In genomic region chrX:154349359-154349935, GRCh38 we compare ENCODE assay signal across 19 cellular contexts. TPM values are rescaled to one million over a fixed set of nuclear protein-coding genes. Genes with fewer than 3 reads are reported as not detected.
DNase-seq lines count a peak whose midpoint lies in the region; ATAC-seq lines count a peak whose summit lies in the region.
"Had no signal": no experiment of that assay in that cellular context is flagged by ENCODE, and none has a peak within 500 bp of the region (broad histone marks: within the 10 kb centered on the region; RNA-seq: fewer than 3 reads in every experiment).

No MANE protein-coding gene starts in this region.

- peak overlapping the region; percentile 63 for H3K27ac Mint-ChIP-seq in activated T-cell treated with anti-CD3 and anti-CD28 coated beads, Interleukin-2, amount 50 U/mL, for 24 hours
- H3K27ac Mint-ChIP-seq in activated T-cell treated with anti-CD3 and anti-CD28 coated beads, Interleukin-2, amount 50 U/mL, for 72 hours: no peak overlapping the region
- H3K27ac Mint-ChIP-seq in effector memory CD8-positive, alpha-beta T cell: peak overlapping the region; percentile 99
- H3K27ac Mint-ChIP-seq: activated naive CD8-positive, alpha-beta T cell; H9 had no signal

- no peak overlapping the region for H3K9ac ChIP-seq in rectal smooth muscle tissue (ENCODE audit: low read length)

- ATAC-seq in activated T-cell treated with anti-CD3 and anti-CD28 coated beads, Interleukin-2, amount 50 U/mL, for 72 hours (replicated peaks in 1 of 2): no peak
- no peak for ATAC-seq in effector memory CD8-positive, alpha-beta T cell (replicated peaks)
- no peak for ATAC-seq in GM18519 (IDR thresholded peaks at IDR 0.05; ENCODE audit: low FRiP score, unreplicated experiment)
- ATAC-seq: left lobe of liver had no signal

- no peaks in the 10 kb centered on the region for H3K27me3 Mint-ChIP-seq in activated T-cell treated with anti-CD3 and anti-CD28 coated beads, Interleukin-2, amount 50 U/mL, for 24 hours
- H3K27me3 Mint-ChIP-seq in activated T-cell treated with anti-CD3 and anti-CD28 coated beads, Interleukin-2, amount 50 U/mL, for 72 hours (ENCODE audit: low read depth): no peaks in the 10 kb centered on the region
- H3K27me3 Mint-ChIP-seq in effector memory CD8-positive, alpha-beta T cell: no peaks in the 10 kb centered on the region
- H3K27me3 Mint-ChIP-seq: activated naive CD8-positive, alpha-beta T cell had no signal

- H3K4me3 ChIP-seq in rectal smooth muscle tissue (ENCODE audit: low read length): no peak overlapping the region
- H3K4me3 ChIP-seq: hepatocyte had no signal

- H3K9me3 Mint-ChIP-seq in activated T-cell treated with anti-CD3 and anti-CD28 coated beads, Interleukin-2, amount 50 U/mL, for 24 hours: no peaks in the 10 kb centered on the region
- H3K9me3 Mint-ChIP-seq in activated T-cell treated with anti-CD3 and anti-CD28 coated beads, Interleukin-2, amount 50 U/mL, for 72 hours: no peaks in the 10 kb centered on the region
- H3K9me3 Mint-ChIP-seq in effector memory CD8-positive, alpha-beta T cell: no peaks in the 10 kb centered on the region
- H3K9me3 Mint-ChIP-seq: neural crest cell had no signal

- peaks cover 63% of the 10 kb centered on the region for H3K36me3 Mint-ChIP-seq in activated T-cell treated with anti-CD3 and anti-CD28 coated beads, Interleukin-2, amount 50 U/mL, for 24 hours (ENCODE audit: low read depth)
- peaks cover 0 to 5% of the 10 kb centered on the region in 2 donors for H3K36me3 Mint-ChIP-seq in activated T-cell treated with anti-CD3 and anti-CD28 coated beads, Interleukin-2, amount 50 U/mL, for 72 hours (ENCODE audit: insufficient read depth in 2 of 2)
- H3K36me3 Mint-ChIP-seq in effector memory CD8-positive, alpha-beta T cell (ENCODE audit: insufficient read depth): peaks cover 76% of the 10 kb centered on the region
- H3K36me3 Mint-ChIP-seq: activated naive CD8-positive, alpha-beta T cell had no signal

- peaks cover 62% of the 10 kb centered on the region for H3K4me1 Mint-ChIP-seq in activated T-cell treated with anti-CD3 and anti-CD28 coated beads, Interleukin-2, amount 50 U/mL, for 24 hours (ENCODE audit: low read depth)
- peaks cover 26% of the 10 kb centered on the region for H3K4me1 Mint-ChIP-seq in activated T-cell treated with anti-CD3 and anti-CD28 coated beads, Interleukin-2, amount 50 U/mL, for 72 hours (ENCODE audit: low read depth)
- H3K4me1 Mint-ChIP-seq in effector memory CD8-positive, alpha-beta T cell (ENCODE audit: low read depth in 2 of 2): peaks cover 14 to 42% of the 10 kb centered on the region in 2 donors

- peaks cover 35% of the 10 kb centered on the region for H3K36me3 ChIP-seq in rectal smooth muscle tissue (ENCODE audit: control insufficient read depth, insufficient read depth, low read length)

- H3K4me3 Mint-ChIP-seq in activated T-cell treated with anti-CD3 and anti-CD28 coated beads, Interleukin-2, amount 50 U/mL, for 24 hours: no peak overlapping the region
- no peak overlapping the region for H3K4me3 Mint-ChIP-seq in activated T-cell treated with anti-CD3 and anti-CD28 coated beads, Interleukin-2, amount 50 U/mL, for 72 hours
- H3K4me3 Mint-ChIP-seq in effector memory CD8-positive, alpha-beta T cell: peak overlapping the region; percentile 40 to 77
- H3K4me3 Mint-ChIP-seq: activated naive CD8-positive, alpha-beta T cell; H9 had no signal

- no peak for DNase-seq in activated T-cell treated with anti-CD3 and anti-CD28 coated beads, Interleukin-2, amount 50 U/mL, for 24 hours
- DNase-seq in activated T-cell treated with anti-CD3 and anti-CD28 coated beads, Interleukin-2, amount 50 U/mL, for 72 hours: no peak
- DNase-seq in HK-2 (ENCODE audit: unreplicated experiment) (peak; percentile 36), NOMO-1 treated with DMSO at 0.1 percent for 48 hours (lab: John Stamatoyannopoulos, UW; ENCODE audit: unreplicated experiment) (no peak), NCI-H1105 treated with DMSO at 0.1 percent for 48 hours (lab: John Stamatoyannopoulos, UW) (no peak)
- peak in 2 of 3 experiments; percentile 17 to 19 for DNase-seq in effector memory CD8-positive, alpha-beta T cell
- DNase-seq: activated CD4-positive, alpha-beta T cell treated with anti-CD3 and anti-CD28 coated beads, Interleukin-2, amount 50 U/mL, for 48 hours; H9; MM.1S; NCI-H2029 treated with DMSO at 0.1 percent for 48 hours; NCI-H774; small intestine had no signal

- no peaks in the 10 kb centered on the region for H3K4me1 ChIP-seq in rectal smooth muscle tissue (ENCODE audit: control insufficient read depth, insufficient read depth, low read length)

- no peaks in the 10 kb centered on the region for H3K27me3 ChIP-seq in rectal smooth muscle tissue (ENCODE audit: control insufficient read depth, insufficient read depth, low read length)
- H3K27me3 ChIP-seq: hepatocyte had no signal

- H3K27ac ChIP-seq in rectal smooth muscle tissue (ENCODE audit: low read depth, low read length): peak overlapping the region; percentile 60
- H3K27ac ChIP-seq: hepatocyte had no signal

RNA-seq across cellular contexts. Expression of gene FLNA, which starts 25.0 kb away (rescaled TPM):
- total RNA-seq in activated T-cell treated with anti-CD3 and anti-CD28 coated beads, Interleukin-2, amount 50 U/mL, for 72 hours: 100 to 1,000 TPM; 755 to 777 TPM

RNA-seq across cellular contexts. Expression of gene EMD, which starts 29.6 kb away (rescaled TPM):
- 10 to 100 TPM; 91.0 to 92.9 TPM for total RNA-seq in activated T-cell treated with anti-CD3 and anti-CD28 coated beads, Interleukin-2, amount 50 U/mL, for 72 hours

RNA-seq across cellular contexts. Expression of gene RPL10, which starts 48.7 kb away (rescaled TPM):
- total RNA-seq in activated T-cell treated with anti-CD3 and anti-CD28 coated beads, Interleukin-2, amount 50 U/mL, for 72 hours: 1,000 to 10,000 TPM; 3,958 to 4,635 TPM

RNA-seq across cellular contexts. Expression of gene TKTL1, which starts 53.9 kb away (rescaled TPM):
- under 1 TPM; 0.65 to 0.74 TPM for total RNA-seq in activated T-cell treated with anti-CD3 and anti-CD28 coated beads, Interleukin-2, amount 50 U/mL, for 72 hours
- total RNA-seq: H9, hepatocyte, left lobe of liver had no signal

RNA-seq across cellular contexts. Expression of gene TEX28, which starts 54.5 kb away (rescaled TPM):
- total RNA-seq in activated T-cell treated with anti-CD3 and anti-CD28 coated beads, Interleukin-2, amount 50 U/mL, for 72 hours: not detected
- total RNA-seq: epithelial cell of proximal tubule, H9, hepatocyte, left lobe of liver, neural crest cell had no signal

Comparison
In these comparisons a context has a peak if more than half of its experiments do, and no peak if none do; other contexts are left out.
1. DNase-seq: peak in HK-2 (single experiment) and effector memory CD8-positive, alpha-beta T cell (2 of 3); none in activated T-cell treated with anti-CD3 and anti-CD28 coated beads, Interleukin-2, amount 50 U/mL, for 24 hours (single experiment), activated T-cell treated with anti-CD3 and anti-CD28 coated beads, Interleukin-2, amount 50 U/mL, for 72 hours (0 of 2), NOMO-1 treated with DMSO at 0.1 percent for 48 hours (single experiment) and NCI-H1105 treated with DMSO at 0.1 percent for 48 hours (single experiment).
2. H3K4me3 Mint-ChIP-seq: peak in effector memory CD8-positive, alpha-beta T cell (2 of 2); none in activated T-cell treated with anti-CD3 and anti-CD28 coated beads, Interleukin-2, amount 50 U/mL, for 24 hours (single experiment) and activated T-cell treated with anti-CD3 and anti-CD28 coated beads, Interleukin-2, amount 50 U/mL, for 72 hours (0 of 2).